ENCODE assay signal across 8 cellular contexts in genomic region chr20:32485126-32485769, GRCh38.
DNase-seq lines count a peak whose midpoint lies in the region; TF ChIP-seq lines count a peak whose summit lies in the region.

No MANE protein-coding gene starts in this region.

- H3K4me1 Mint-ChIP-seq in progenitor cell of endocrine pancreas (ENCODE audit: low read depth), result peaks cover 29% of the 10 kb centered on the region

- H3K4me1 ChIP-seq in adipocyte (ENCODE audit: control insufficient read depth, insufficient read depth, low read length) (peaks cover 20% of the 10 kb centered on the region), left ventricle myocardium inferior (peaks cover 48% of the 10 kb centered on the region)

- in situ Hi-C loops in Caki2 (cut with HindIII; ENCODE audit: low pct_unique_long_range_greater_than_20kb, low sequenced_read_pairs), result no loop called here

- H3K36me3 Mint-ChIP-seq in progenitor cell of endocrine pancreas (ENCODE audit: insufficient read depth), result no peaks in the 10 kb centered on the region

- peaks cover 2% of the 10 kb centered on the region for H3K27me3 Mint-ChIP-seq in progenitor cell of endocrine pancreas

- H3K27ac Mint-ChIP-seq in progenitor cell of endocrine pancreas, result peak overlapping the region; percentile 98

- intact Hi-C loops in left ventricle myocardium inferior (cut with micrococcal nuclease), result loop anchor here (10.0 kb wide), 1 partner anchor 120 kb away; no protein-coding TSS in a partner anchor

- peak; percentile 84 for DNase-seq in Caki2 (ENCODE audit: low read depth)
- DNase-seq in H7, result peak; percentile 77
- DNase-seq in NCI-H1417 (lab: John Stamatoyannopoulos, UW), result peak; percentile 67 to 90 (median 81)
- peak; percentile 82 for DNase-seq in SW480 (ENCODE audit: low spot score)
- DNase-seq in adipocyte (ENCODE audit: low read depth), result peak; percentile 94
- peak; percentile 77 for DNase-seq in left ventricle myocardium inferior
- DNase-seq in progenitor cell of endocrine pancreas (ENCODE audit: low spot score, unreplicated experiment), result peak; percentile 60
- DNase-seq in ureter (ENCODE audit: low spot score), result peak; percentile 82

- H3K9me3 ChIP-seq in adipocyte (ENCODE audit: control insufficient read depth, low read length), result no peaks in the 10 kb centered on the region
- no peaks in the 10 kb centered on the region for H3K9me3 ChIP-seq in left ventricle myocardium inferior (replicated peaks)

- H3K4me3 Mint-ChIP-seq in progenitor cell of endocrine pancreas (ENCODE audit: low read depth), result peak overlapping the region; percentile 83

- H3K27me3 ChIP-seq in H7 (ENCODE audit: control insufficient read depth, insufficient read depth, low read length) (no peaks in the 10 kb centered on the region), adipocyte (replicated peaks; ENCODE audit: control insufficient read depth, insufficient read depth, low read length) (no peaks in the 10 kb centered on the region), left ventricle myocardium inferior (ENCODE audit: low read depth) (no peaks in the 10 kb centered on the region)

- H3K9ac ChIP-seq in adipocyte (ENCODE audit: low read length), result peak overlapping the region; percentile 51

- H3K36me3 ChIP-seq in H7 (replicated peaks; ENCODE audit: control insufficient read depth, insufficient read depth, low read length) (peaks cover 2% of the 10 kb centered on the region), adipocyte (ENCODE audit: control insufficient read depth, insufficient read depth, low read length, severe bottlenecking) (no peaks in the 10 kb centered on the region), left ventricle myocardium inferior (no peaks in the 10 kb centered on the region)

- H3K27ac ChIP-seq in left ventricle myocardium inferior (replicated peaks), result peak overlapping the region; percentile 88

- TF ChIP-seq CTCF in left ventricle myocardium inferior (IDR thresholded peaks at IDR 0.05; ENCODE audit: borderline replicate concordance) (peak; percentile 88), progenitor cell of endocrine pancreas (IDR thresholded peaks at IDR 0.05; ENCODE audit: unreplicated experiment) (peak; percentile 86)

- no peaks in the 10 kb centered on the region for H3K9me3 Mint-ChIP-seq in progenitor cell of endocrine pancreas (ENCODE audit: low read depth)

- H3K4me3 ChIP-seq in H7 (ENCODE audit: insufficient read depth, low read depth, low read length), result peak overlapping the region; percentile 80
- peak overlapping the region; percentile 81 for H3K4me3 ChIP-seq in adipocyte (ENCODE audit: low read length)
- peak overlapping the region; percentile 85 for H3K4me3 ChIP-seq in left ventricle myocardium inferior

Comparison
In these comparisons a context has a peak if more than half of its experiments do, and no peak if none do; other contexts are left out.
1. Peak in every context shown above with its lines: DNase-seq, H3K4me3 ChIP-seq and H3K27ac ChIP-seq.